ENCODE assay signal across 19 cellular contexts in genomic region chr14:96215845-96216244, GRCh38. TPM values are rescaled to one million over a fixed set of nuclear protein-coding genes. Genes with fewer than 3 reads are reported as not detected.
DNase-seq lines count a peak whose midpoint lies in the region; ATAC-seq and TF ChIP-seq lines count a peak whose summit lies in the region.
"Had no signal": no experiment of that assay in that cellular context is flagged by ENCODE, and none has a peak within 500 bp of the region (broad histone marks: within the 10 kb centered on the region; RNA-seq: fewer than 3 reads in every experiment).

No MANE protein-coding gene starts in this region.

- peaks cover 10 to 24% (median 21%) of the 10 kb centered on the region in 5 experiments for H3K9me3 Mint-ChIP-seq in brain

- H3K4me3 Mint-ChIP-seq in brain: no peak overlapping the region
- H3K4me3 Mint-ChIP-seq: GM23338 had no signal

- peaks cover 6% of the 10 kb centered on the region for H3K36me3 Mint-ChIP-seq in brain

- peak; percentile 58 for ATAC-seq in esophagus mucosa
- ATAC-seq: GM23338, K562 had no signal

- DNase-seq in NCI-H2171 treated with DMSO at 0.1 percent for 48 hours (lab: John Stamatoyannopoulos, UW) (peak; percentile 16), NCI-H2171 (lab: John Stamatoyannopoulos, UW) (no peak), NCI-H526 (lab: John Stamatoyannopoulos, UW) (no peak), GM19238 (ENCODE audit: insufficient read length, low spot score) (no peak)
- DNase-seq in activated CD4-positive, alpha-beta T cell treated with anti-CD3 and anti-CD28 coated beads, Interleukin-2, amount 50 U/mL, for 1 hour: no peak
- DNase-seq: 8988T, COR-L47, DMS53, NCI-H1092 treated with DMSO at 0.1 percent for 48 hours, NCI-H1694 treated with DMSO at 0.1 percent for 48 hours, NCI-H446 treated with DMSO at 0.1 percent for 48 hours, Peyer's patch had no signal

- H3K27ac ChIP-seq in temporal lobe (ENCODE audit: low read depth, low read length): peak overlapping the region; percentile 13
- H3K27ac ChIP-seq: C4-2B, HL-60, Peyer's patch had no signal

- peak overlapping the region in 3 of 5 experiments; percentile 55 to 89 (median 73) for H3K27ac Mint-ChIP-seq in brain
- H3K27ac Mint-ChIP-seq: GM23338 had no signal

- H3K4me1 Mint-ChIP-seq in brain: peaks cover 20% of the 10 kb centered on the region

- H3K27me3 Mint-ChIP-seq in brain: peaks cover 14% of the 10 kb centered on the region

- TF ChIP-seq CTCF in brain (conservative IDR thresholded peaks at IDR 0.05): no peak

RNA-seq across cellular contexts. Expression of gene BDKRB2, which starts 11.2 kb away (rescaled TPM):
- 0.83 TPM for polyA plus RNA-seq in brain (ENCODE audit: insufficient read depth, low read depth, low replicate concordance)
- total RNA-seq in esophagus mucosa (22.1 TPM), temporal lobe (0.25 TPM)
- polyA plus RNA-seq: K562 had no signal

RNA-seq across cellular contexts. Expression of gene BDKRB1, which starts 40.2 kb away (rescaled TPM):
- polyA plus RNA-seq in brain (ENCODE audit: insufficient read depth, low read depth, low replicate concordance): not detected
- total RNA-seq in esophagus mucosa: 6.1 TPM
- not detected for total RNA-seq in temporal lobe
- total RNA-seq: GM23338 had no signal
- polyA plus RNA-seq: GM23338 had no signal

Comparison
In these comparisons a context has a peak if more than half of its experiments do, and no peak if none do; other contexts are left out.
1. RNA of gene BDKRB2, which starts 11.2 kb away (total RNA-seq): 22.1 TPM in esophagus mucosa (single experiment); 0.25 TPM in temporal lobe (single experiment); every median in the first group is over 10 times any median in the second.